ENCODE assay signal across 8 cellular contexts in genomic region chr15:39921274-39921638, GRCh38. TPM values are rescaled to one million over a fixed set of nuclear protein-coding genes. Genes with fewer than 3 reads are reported as not detected.
DNase-seq lines count a peak whose midpoint lies in the region; ATAC-seq and TF ChIP-seq lines count a peak whose summit lies in the region.

No MANE protein-coding gene starts in this region.

- H3K4me2 ChIP-seq in Loucy (ENCODE audit: low read depth, low read length, poor library complexity, severe bottlenecking): peak overlapping the region; percentile 70

- TF ChIP-seq CTCF in BJ (IDR thresholded peaks at IDR 0.05; ENCODE audit: insufficient read depth, low read depth, low read length) (no peak), Loucy (conservative IDR thresholded peaks at IDR 0.05; ENCODE audit: low read length) (no peak), dorsolateral prefrontal cortex (IDR thresholded peaks at IDR 0.05 in 54 of 56, conservative IDR thresholded peaks at IDR 0.05 in 2 of 56; ENCODE audit: low read depth in 1 of 56, partially characterized antibody in 56 of 56) (no peak)

- H3K27me3 Mint-ChIP-seq in natural killer cell treated with Interleukin-12 subunit alpha and Interleukin-12 subunit beta and Interleukin-15 and Interleukin-18, amount 100 ng/mL, for 72 hours: peaks cover 13 to 19% of the 10 kb centered on the region in 2 donors

- POLR2A ChIA-PET in BJ (lab: Charles Lee): no interaction called here

- H3K4me1 ChIP-seq in Loucy (ENCODE audit: insufficient read depth, low read length, poor library complexity, severe bottlenecking): peaks cover 26% of the 10 kb centered on the region

- intact Hi-C loops in dorsolateral prefrontal cortex (cut with DNase I): loop anchor here (5.0 kb wide), 3 partner anchors 56 to 139 kb away; partner anchors contain the start of gene FSIP1 (in 1 of the 2)

- no peaks in the 10 kb centered on the region for H3K9me3 Mint-ChIP-seq in natural killer cell treated with Interleukin-12 subunit alpha and Interleukin-12 subunit beta and Interleukin-15 and Interleukin-18, amount 100 ng/mL, for 72 hours

- H3F3A ChIP-seq in Loucy (ENCODE audit: low read depth): no peaks in the 10 kb centered on the region

- H3K36me3 ChIP-seq in BJ (ENCODE audit: control insufficient read depth, insufficient read depth, low read length) (peaks cover 1% of the 10 kb centered on the region; the same call in 1 of the 2 replicates), Loucy (ENCODE audit: insufficient read depth, low read length) (no peaks in the 10 kb centered on the region)

- no peaks in the 10 kb centered on the region for H3K9me3 ChIP-seq in Loucy (ENCODE audit: insufficient read depth, low read depth, low read length)

- no peaks in the 10 kb centered on the region for H3K79me2 ChIP-seq in Loucy (ENCODE audit: insufficient read depth, low read length)

- peak overlapping the region in 1 of 2 donors; percentile 30 for H3K27ac Mint-ChIP-seq in natural killer cell treated with Interleukin-12 subunit alpha and Interleukin-12 subunit beta and Interleukin-15 and Interleukin-18, amount 100 ng/mL, for 72 hours

- peaks cover 14% of the 10 kb centered on the region in 2 donors for H3K4me1 Mint-ChIP-seq in natural killer cell treated with Interleukin-12 subunit alpha and Interleukin-12 subunit beta and Interleukin-15 and Interleukin-18, amount 100 ng/mL, for 72 hours (ENCODE audit: low read depth in 2 of 2)

- DNase-seq in BJ (ENCODE audit: low read depth): no peak
- DNase-seq in dorsolateral prefrontal cortex: no peak
- no peak for DNase-seq in natural killer cell treated with Interleukin-12 subunit alpha and Interleukin-12 subunit beta and Interleukin-15 and Interleukin-18, amount 100 ng/mL, for 72 hours (ENCODE audit: low spot score)
- DNase-seq in KG1 (lab: John Stamatoyannopoulos, UW): no peak
- DNase-seq in NCI-H1092 (lab: John Stamatoyannopoulos, UW): no peak
- DNase-seq in dermis blood vessel endothelial cell: no peak

- H3K36me3 Mint-ChIP-seq in natural killer cell treated with Interleukin-12 subunit alpha and Interleukin-12 subunit beta and Interleukin-15 and Interleukin-18, amount 100 ng/mL, for 72 hours: peaks cover 7% of the 10 kb centered on the region

- peak overlapping the region; percentile 60 for H3K9ac ChIP-seq in Loucy (ENCODE audit: low read depth, low read length, poor library complexity, severe bottlenecking)

- H3K27ac ChIP-seq in dorsolateral prefrontal cortex: peak overlapping the region; percentile 22 to 95 (median 84)

- CTCF ChIA-PET in BJ (lab: Yijun Ruan, JAX): interaction anchor here (1.5 to 2.0 kb wide), 3 partner anchors 13 to 183 kb away, joined by 4 to 7 read pairs (median 6); partner anchors contain the start of gene EIF2AK4

- H3K9me2 ChIP-seq in Loucy (replicated peaks; ENCODE audit: low read depth, low read length): no peaks in the 10 kb centered on the region

- H3K27me3 ChIP-seq in BJ (ENCODE audit: control insufficient read depth, insufficient read depth, low read length) (no peaks in the 10 kb centered on the region), Loucy (ENCODE audit: insufficient read depth, low read length, poor library complexity, severe bottlenecking) (no peaks in the 10 kb centered on the region), dorsolateral prefrontal cortex (no peaks in the 10 kb centered on the region)

- H4K20me1 ChIP-seq in Loucy (ENCODE audit: insufficient read depth, low read length, poor library complexity, severe bottlenecking): no peaks in the 10 kb centered on the region

- peak overlapping the region; percentile 85 for H2AFZ ChIP-seq in Loucy (ENCODE audit: low read length)

- peak overlapping the region; percentile 90 for H3K4me3 Mint-ChIP-seq in natural killer cell treated with Interleukin-12 subunit alpha and Interleukin-12 subunit beta and Interleukin-15 and Interleukin-18, amount 100 ng/mL, for 72 hours

- no peak for ATAC-seq in natural killer cell treated with Interleukin-12 subunit alpha and Interleukin-12 subunit beta and Interleukin-15 and Interleukin-18, amount 100 ng/mL, for 72 hours
- ATAC-seq in HG02973 (IDR thresholded peaks at IDR 0.05; ENCODE audit: unreplicated experiment): no peak

- H3K4me3 ChIP-seq in BJ (ENCODE audit: low read depth, low read length) (peak overlapping the region; percentile 96), Loucy (ENCODE audit: low read length, poor library complexity, severe bottlenecking) (peak overlapping the region; percentile 67), dorsolateral prefrontal cortex (peak overlapping the region; percentile 46 to 92 (median 82))

RNA-seq across cellular contexts. Expression of gene GPR176, which starts 1.2 kb away (rescaled TPM):
- polyA plus RNA-seq in BJ (2011; rRNA removed): 241 and 319 TPM in 2 replicates
- 393 and 614 TPM in 2 replicates for polyA minus RNA-seq in BJ (2011; rRNA and poly(A)+ RNA removed)
- 10 to 100 TPM in 119 of 120 experiments, 1 to 10 TPM in 1; 9.0 to 46.6 (median 29.5) TPM for total RNA-seq in dorsolateral prefrontal cortex
- under 1 TPM; 0.07 to 0.14 TPM for total RNA-seq in natural killer cell treated with Interleukin-12 subunit alpha and Interleukin-12 subunit beta and Interleukin-15 and Interleukin-18, amount 100 ng/mL, for 72 hours
- total RNA-seq in dermis blood vessel endothelial cell: 12.6 and 14.0 TPM in 2 replicates

RNA-seq across cellular contexts. Expression of gene EIF2AK4, which starts 12.7 kb away (rescaled TPM):
- polyA plus RNA-seq in BJ (2011; rRNA removed): 81.1 and 82.7 TPM in 2 replicates
- 73.1 and 87.7 TPM in 2 replicates for polyA minus RNA-seq in BJ (2011; rRNA and poly(A)+ RNA removed)
- total RNA-seq in dorsolateral prefrontal cortex (10 to 100 TPM; 22.9 to 44.1 (median 35.5) TPM), dermis blood vessel endothelial cell (49.9 and 56.8 TPM in 2 replicates)
- 10 to 100 TPM; 24.2 to 45.8 TPM for total RNA-seq in natural killer cell treated with Interleukin-12 subunit alpha and Interleukin-12 subunit beta and Interleukin-15 and Interleukin-18, amount 100 ng/mL, for 72 hours

Comparison
In these comparisons a context has a peak if more than half of its experiments do, and no peak if none do; other contexts are left out.
1. RNA of gene GPR176, which starts 1.2 kb away (total RNA-seq): 9.0 to 46.6 TPM in dorsolateral prefrontal cortex and 12.6 to 14.0 TPM in dermis blood vessel endothelial cell; 0.07 to 0.14 TPM in natural killer cell treated with Interleukin-12 subunit alpha and Interleukin-12 subunit beta and Interleukin-15 and Interleukin-18, amount 100 ng/mL, for 72 hours; every median in the first group is over 4 times any median in the second.
2. Peak in every context shown above with its lines, with median percentiles within 50 percentile points of each other: H3K4me3 ChIP-seq.